In the genomic region with DNA sequence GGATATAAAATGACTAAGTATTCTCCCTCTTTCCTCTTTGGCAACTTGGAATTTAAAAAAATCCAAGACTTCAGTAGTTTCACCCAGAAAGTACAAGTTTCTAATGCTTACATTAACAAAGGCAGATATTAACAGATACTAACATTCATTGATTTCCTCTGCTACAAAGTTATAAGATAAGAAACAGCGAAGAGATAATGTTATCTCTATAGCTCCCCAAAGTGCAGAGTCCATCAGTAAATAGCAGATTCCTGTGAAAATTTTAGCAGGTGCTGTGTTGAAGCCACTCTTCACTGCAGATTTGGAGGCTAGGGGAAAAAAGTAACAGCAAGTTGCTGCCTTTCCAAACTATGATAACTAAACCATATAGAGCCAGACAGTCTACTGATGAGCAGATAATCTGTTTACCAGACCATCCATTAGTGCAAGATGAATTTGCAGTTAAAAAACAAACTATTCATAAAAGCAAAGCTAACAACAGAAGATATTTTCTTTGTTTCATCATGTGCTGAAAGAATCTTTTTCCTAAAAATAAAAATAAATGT, we compare ENCODE assay signal across 20 cellular contexts. TPM values are rescaled to one million over a fixed set of nuclear protein-coding genes. Genes with fewer than 3 reads are reported as not detected.
DNase-seq lines count a peak whose midpoint lies in the region; ATAC-seq and TF ChIP-seq lines count a peak whose summit lies in the region.
"Had no signal": no experiment of that assay in that cellular context is flagged by ENCODE, and none has a peak within 500 bp of the region (broad histone marks: within the 10 kb centered on the region; RNA-seq: fewer than 3 reads in every experiment).

No MANE protein-coding gene starts in this region.

- H3K4me2 ChIP-seq in SK-N-SH = no peak overlapping the region
- H3K4me2 ChIP-seq in mesendoderm (ENCODE audit: low read length) = no peak overlapping the region

- H3K4me1 ChIP-seq in SK-N-SH (ENCODE audit: control insufficient read depth in 1 of 2, insufficient read depth in 2 of 2, low read depth in 1 of 2, low read length in 1 of 2) = peaks cover 0 to 10% of the 10 kb centered on the region in 2 experiments; a peak in 2 of 4 replicates
- H3K4me1 ChIP-seq in ACC112 (ENCODE audit: control insufficient read depth, insufficient read depth, low read length, unreplicated experiment) = no peaks in the 10 kb centered on the region
- H3K4me1 ChIP-seq in mesendoderm (ENCODE audit: control insufficient read depth, low read depth, low read length) = no peaks in the 10 kb centered on the region

- no peak for TF ChIP-seq RAD21 in SK-N-SH (IDR thresholded peaks at IDR 0.05; ENCODE audit: low read length)

- H3F3A ChIP-seq in SK-N-SH (replicated peaks; ENCODE audit: insufficient read depth) = peaks cover 26% of the 10 kb centered on the region

- H3K27ac ChIP-seq in SK-N-SH (ENCODE audit: low read depth in 2 of 2, low read length in 1 of 2) (peak overlapping the region in 1 of 2 experiments; percentile 99; a peak in 2 of 4 replicates), ACC112 (ENCODE audit: low read depth, low read length) (no peak overlapping the region), mesendoderm (ENCODE audit: low read depth, low read length) (no peak overlapping the region)
- H3K27ac ChIP-seq: 22Rv1, RWPE1 had no signal

- H3K79me1 ChIP-seq in mesendoderm (ENCODE audit: low read length) = no peaks in the 10 kb centered on the region

- H2AFZ ChIP-seq in SK-N-SH (ENCODE audit: low read depth) = peak overlapping the region; percentile 30; the same call in 1 of the 2 replicates
- H2AFZ ChIP-seq in ACC112 (ENCODE audit: low read length, unreplicated experiment) = peak overlapping the region; percentile 28

- no peak overlapping the region for H3K56ac ChIP-seq in mesendoderm (ENCODE audit: low read length)

- 77% methylated on average over 1 of the region's 1 CpG for WGBS in SK-N-SH (ENCODE audit: low lambda C conversion rate)
- no CpG with 5 or more reads among the region's 1 CpG for WGBS in mesendoderm (ENCODE audit: extremely low coverage, insufficient coverage, low lambda C conversion rate)

- ATAC-seq in SK-N-SH treated with all-trans-retinoic acid at 6 μM for 48 hours = no peak
- ATAC-seq: PC-3 had no signal

- peak; percentile 14 for DNase-seq in SK-N-SH
- DNase-seq in OCI-M1 (lab: John Stamatoyannopoulos, UW) = peak; percentile 32
- peak; percentile 66 for DNase-seq in mesendoderm
- DNase-seq in NCI-H446 (lab: John Stamatoyannopoulos, UW) = no peak
- DNase-seq in head of caudate nucleus = no peak
- DNase-seq in NK-92 (lab: John Stamatoyannopoulos, UW; ENCODE audit: unreplicated experiment) = no peak
- DNase-seq: DMS153, GF-D8, GOT3, Kasumi-1, NCI-H1105 treated with DMSO at 0.1 percent for 48 hours, NCI-H1694 treated with DMSO at 0.1 percent for 48 hours, NCI-H510A treated with DMSO at 0.1 percent for 48 hours, NCI-H774, PC-3, SIG-M5 had no signal

- CTCF ChIA-PET in SK-N-SH (lab: Yijun Ruan, JAX) = no interaction called here

- no peak overlapping the region for H3K9ac ChIP-seq in SK-N-SH
- H3K9ac ChIP-seq in mesendoderm (ENCODE audit: low read length) = no peak overlapping the region

- no peaks in the 10 kb centered on the region for H3K36me3 ChIP-seq in SK-N-SH (replicated peaks in 1 of 2; ENCODE audit: control insufficient read depth in 1 of 2, insufficient read depth in 2 of 2, low read length in 1 of 2)
- H3K36me3 ChIP-seq in ACC112 (ENCODE audit: insufficient read depth, low read length) = no peaks in the 10 kb centered on the region
- no peaks in the 10 kb centered on the region for H3K36me3 ChIP-seq in mesendoderm (ENCODE audit: control insufficient read depth, insufficient read depth, low read length)

- no peak overlapping the region for H2BK5ac ChIP-seq in mesendoderm (ENCODE audit: low read length)

- 0 out of 4 replicates have a peak, but pooled peaks of 1 of the 2 experiments have one; percentile 17 for TF ChIP-seq EP300 in SK-N-SH (IDR thresholded peaks at IDR 0.05; ENCODE audit: borderline replicate concordance in 1 of 2, low read depth in 1 of 2, low read length in 1 of 2)

- no peak overlapping the region for H3K23ac ChIP-seq in mesendoderm (ENCODE audit: low read length)

- no peak overlapping the region for H2BK120ac ChIP-seq in mesendoderm (ENCODE audit: low read depth, low read length)

- intact Hi-C loops in head of caudate nucleus (cut with DNase I) = loop anchor here (5.0 kb wide), 2 partner anchors 217 to 367 kb away; no protein-coding TSS in a partner anchor

- no peaks in the 10 kb centered on the region for H4K20me1 ChIP-seq in SK-N-SH (ENCODE audit: insufficient read depth)

- H3K9me3 ChIP-seq in SK-N-SH = no peaks in the 10 kb centered on the region

- no peak overlapping the region for H3K4ac ChIP-seq in mesendoderm (ENCODE audit: low read depth, low read length)

- H3K9me2 ChIP-seq in SK-N-SH = no peaks in the 10 kb centered on the region

- TF ChIP-seq CTCF in SK-N-SH (IDR thresholded peaks at IDR 0.05) = no peak

- H3K18ac ChIP-seq in mesendoderm (ENCODE audit: low read length) = no peak overlapping the region

- no peaks in the 10 kb centered on the region for H3K27me3 ChIP-seq in SK-N-SH (ENCODE audit: insufficient read depth)
- no peaks in the 10 kb centered on the region for H3K27me3 ChIP-seq in ACC112 (ENCODE audit: insufficient read depth, low read length)
- H3K27me3 ChIP-seq in mesendoderm (ENCODE audit: insufficient read depth, low read length, poor library complexity) = no peaks in the 10 kb centered on the region

- H2BK15ac ChIP-seq in mesendoderm (replicated peaks; ENCODE audit: low read depth) = peak overlapping the region; percentile 45

- POLR2A ChIA-PET in SK-N-SH (lab: Yijun Ruan, JAX) = no interaction called here

- no peak overlapping the region for H4K8ac ChIP-seq in mesendoderm (ENCODE audit: low read depth, low read length)

- H2AK5ac ChIP-seq in mesendoderm (ENCODE audit: low read length) = no peak overlapping the region

- H3K79me2 ChIP-seq in SK-N-SH (ENCODE audit: insufficient read depth) = peaks cover 12% of the 10 kb centered on the region
- H3K79me2 ChIP-seq in ACC112 (ENCODE audit: control insufficient read depth, insufficient read depth, low read length, unreplicated experiment) = peaks cover 12% of the 10 kb centered on the region
- no peaks in the 10 kb centered on the region for H3K79me2 ChIP-seq in mesendoderm (ENCODE audit: control insufficient read depth, insufficient read depth, low read length)

- H3K4me3 ChIP-seq in SK-N-SH (ENCODE audit: low read depth in 2 of 2, low read length in 1 of 2) = no peak overlapping the region
- H3K4me3 ChIP-seq in ACC112 (ENCODE audit: low read depth, low read length) = no peak overlapping the region
- no peak overlapping the region for H3K4me3 ChIP-seq in mesendoderm (ENCODE audit: low read length)

- no peak overlapping the region for H4K5ac ChIP-seq in mesendoderm (ENCODE audit: low read length)

TF ChIP-seq in SK-N-SH, 30 proteins besides CTCF, POLR2A, EP300 and RAD21:
- TF ChIP-seq SMC3 (IDR thresholded peaks at IDR 0.05; ENCODE audit: low read depth, low read length) = no peak
- no peak for TF ChIP-seq JUND (IDR thresholded peaks at IDR 0.05)
- no peak for TF ChIP-seq FOSL2 (IDR thresholded peaks at IDR 0.05; ENCODE audit: borderline replicate concordance, low read depth)
- no peak for TF ChIP-seq RXRA (IDR thresholded peaks at IDR 0.05; ENCODE audit: borderline replicate concordance, low read depth)
- TF ChIP-seq TAF1 (IDR thresholded peaks at IDR 0.05; ENCODE audit: borderline replicate concordance, low read depth, low read length) = no peak
- no peak for TF ChIP-seq MEF2A (IDR thresholded peaks at IDR 0.05; ENCODE audit: borderline replicate concordance, low read depth)
- TF ChIP-seq FOXM1 (IDR thresholded peaks at IDR 0.05; ENCODE audit: low read depth) = no peak
TF ChIP-seq in SK-N-SH: peak in this region for 0.

TF ChIP-seq in SK-N-SH treated with all-trans-retinoic acid at 6 μM for 48 hours, 23 proteins besides CTCF, POLR2A, EP300 and RAD21:
- TF ChIP-seq ZC3H10 (CRISPR knock-in tag; IDR thresholded peaks at IDR 0.05) = no peak

RNA-seq across cellular contexts. Expression of a gene that starts 3.3 kb away (rescaled TPM):
- 17.0 and 23.8 TPM in 2 replicates for polyA plus RNA-seq in SK-N-SH (2012; rRNA removed)
- 26.0 and 27.5 TPM in 2 replicates for polyA plus RNA-seq in SK-N-SH (2012; cell fraction: cytosol; rRNA removed)
- 15.6 and 20.7 TPM in 2 replicates for polyA plus RNA-seq in SK-N-SH (2012; cell fraction: nucleus; rRNA removed)
- 4.3 TPM for polyA plus RNA-seq in mesendoderm (2013, experiment 1 of 2)
- polyA plus RNA-seq in mesendoderm (2013, experiment 2 of 2) = 4.4 TPM

Comparison
In these comparisons a context has a peak if more than half of its experiments do, and no peak if none do; other contexts are left out.
1. DNase-seq: peak in SK-N-SH (single experiment), OCI-M1 (single experiment) and mesendoderm (single experiment); none in NCI-H446 (0 of 2), head of caudate nucleus (0 of 42) and NK-92 (single experiment).